In genomic region chr7:44258865-44259546, GRCh38 we compare ENCODE assay signal across 11 cellular contexts. TPM values are rescaled to one million over a fixed set of nuclear protein-coding genes. Genes with fewer than 3 reads are reported as not detected.
DNase-seq lines count a peak whose midpoint lies in the region; ATAC-seq and TF ChIP-seq lines count a peak whose summit lies in the region.
"Had no signal": no experiment of that assay in that cellular context is flagged by ENCODE, and none has a peak within 500 bp of the region (broad histone marks: within the 10 kb centered on the region; RNA-seq: fewer than 3 reads in every experiment).

No MANE protein-coding gene starts in this region.

- no peak for TF ChIP-seq CTCF in stomach (IDR thresholded peaks at IDR 0.05)

- H3K27me3 Mint-ChIP-seq in T-helper 2 cell treated with Interferon-gamma antibody and Interleukin-4, amounts not matched to agents 5 μg/mL and 100 μg/mL, for 36 hours (ENCODE audit: low read depth), result no peaks in the 10 kb centered on the region

- 85 to 96% (median 88%) methylated on average over 5 to 14 of the region's 14 CpGs for WGBS in stomach, 5 donors

- peaks cover 19 to 31% (median 23%) of the 10 kb centered on the region in 4 donors for H3K4me1 ChIP-seq in stomach

- H3K9me3 ChIP-seq in stomach, result no peaks in the 10 kb centered on the region
- H3K9me3 ChIP-seq: mucosa of descending colon had no signal

- no peaks in the 10 kb centered on the region for H3K36me3 ChIP-seq in stomach

- DNase-seq in T-helper 2 cell treated with Interferon-gamma antibody and Interleukin-4, amounts not matched to agents 5 μg/mL and 100 μg/mL, for 36 hours (ENCODE audit: low spot score), result no peak
- DNase-seq in T-helper 2 cell (no peak), iris pigment epithelial cell (ENCODE audit: low read depth) (peak; percentile 7), stomach (no peak), NCI-H2029 treated with DMSO at 0.1 percent for 48 hours (lab: John Stamatoyannopoulos, UW) (no peak), glomerular visceral epithelial cell (ENCODE audit: extremely low spot score) (no peak)
- DNase-seq: H9 had no signal

- no peak for TF ChIP-seq EP300 in stomach (IDR thresholded peaks at IDR 0.05)

- H3K9me3 Mint-ChIP-seq in T-helper 2 cell treated with Interferon-gamma antibody and Interleukin-4, amounts not matched to agents 5 μg/mL and 100 μg/mL, for 36 hours, result no peaks in the 10 kb centered on the region

- peak overlapping the region; percentile 92 for H3K27ac Mint-ChIP-seq in T-helper 2 cell treated with Interferon-gamma antibody and Interleukin-4, amounts not matched to agents 5 μg/mL and 100 μg/mL, for 36 hours

- no peak overlapping the region for H3K4me3 ChIP-seq in stomach
- H3K4me3 ChIP-seq: mucosa of descending colon had no signal

- ATAC-seq in GM21529 (IDR thresholded peaks at IDR 0.05; ENCODE audit: unreplicated experiment), result no peak

- H3K27ac ChIP-seq in angular gyrus (ENCODE audit: low read depth, low read length), result peak overlapping the region; percentile 84
- H3K27ac ChIP-seq in stomach, result peak overlapping the region in 4 of 5 donors; percentile 50 to 70 (median 60)
- H3K27ac ChIP-seq: 22Rv1 had no signal

- H3K4me3 Mint-ChIP-seq in T-helper 2 cell treated with Interferon-gamma antibody and Interleukin-4, amounts not matched to agents 5 μg/mL and 100 μg/mL, for 36 hours, result no peak overlapping the region
- H3K4me3 Mint-ChIP-seq: H9 had no signal

- H3K4me1 Mint-ChIP-seq in T-helper 2 cell treated with Interferon-gamma antibody and Interleukin-4, amounts not matched to agents 5 μg/mL and 100 μg/mL, for 36 hours (ENCODE audit: low read depth), result peaks cover 28% of the 10 kb centered on the region

- intact Hi-C loops in stomach (cut with DNase I; ENCODE audit: low total_unique reads), result no loop called here

- H3K36me3 Mint-ChIP-seq in T-helper 2 cell treated with Interferon-gamma antibody and Interleukin-4, amounts not matched to agents 5 μg/mL and 100 μg/mL, for 36 hours (ENCODE audit: low read depth), result no peaks in the 10 kb centered on the region

- H3K27me3 ChIP-seq in stomach, result peaks cover 0 to 26% (median 6%) of the 10 kb centered on the region in 3 donors

- no peak for TF ChIP-seq POLR2A in stomach (IDR thresholded peaks at IDR 0.05)

RNA-seq across cellular contexts. Expression of gene YKT6, which starts 58.2 kb away (rescaled TPM):
- 10 to 100 TPM; 35.7 to 86.9 (median 52.0) TPM for total RNA-seq in stomach
- polyA plus RNA-seq in stomach, result 10 to 100 TPM; 35.3 to 58.7 (median 52.4) TPM
